8 cellular contexts compared by ENCODE assay signal in genomic region chr12:104201238-104202001, GRCh38. TPM values are rescaled to one million over a fixed set of nuclear protein-coding genes. Genes with fewer than 3 reads are reported as not detected.
A peak's percentile ranks its signal among the peaks of the same experiment; 100 is the strongest.
DNase-seq lines count a peak whose midpoint lies in the region; ATAC-seq, FAIRE-seq and TF ChIP-seq lines count a peak whose summit lies in the region.

No MANE protein-coding gene starts in this region.

- no peaks in the 10 kb centered on the region for H4K20me1 ChIP-seq in mammary epithelial cell (ENCODE audit: insufficient read depth, low read length)

- BruUV-seq in mammary epithelial cell (replicated peaks; lab: Mats Ljungman, UMichigan) = no TSS peak

- peak; percentile 90 to 93 for TF ChIP-seq CTCF in mammary epithelial cell (conservative IDR thresholded peaks at IDR 0.05 in 1 of 2, IDR thresholded peaks at IDR 0.05 in 1 of 2; ENCODE audit: extremely low read depth in 1 of 2, insufficient read depth in 1 of 2, low read depth in 1 of 2, low read length in 2 of 2)

- dilution Hi-C loops in mammary epithelial cell (cut with HindIII; ENCODE audit: low sequenced_read_pairs) = no loop called here

- peaks cover 4% of the 10 kb centered on the region for H3K9me3 ChIP-seq in mammary epithelial cell (replicated peaks; ENCODE audit: insufficient read depth, low read length)

- in situ Hi-C loops in mammary epithelial cell (cut with MboI; ENCODE audit: low sequenced_read_pairs in 2 of 2) = loop anchor here in 1 of 2 donors (10.0 kb wide), 1 partner anchor 153 kb away; no protein-coding TSS in a partner anchor

- intact Hi-C loops in mammary epithelial cell (cut with micrococcal nuclease) = loop anchor here (1.0 to 10.0 kb wide), 11 partner anchors 87 to 1181 kb away; partner anchors contain the start of genes EID3 and GLT8D2

- DNase-seq in stimulated activated CD4-positive, alpha-beta T cell treated with anti-CD3 and anti-CD28 coated beads, Interleukin-12 subunit alpha, Interleukin-12 subunit beta, amount 100 ng/mL, for 24 hours (ENCODE audit: low read depth in 2 of 2) = peak; percentile 15 to 16
- DNase-seq in stimulated activated CD4-positive, alpha-beta T cell treated with anti-CD3 and anti-CD28 coated beads, Interleukin-12 subunit alpha, Interleukin-12 subunit beta, amount 100 ng/mL, for 4 hours = no peak
- DNase-seq in NCI-H2029 treated with DMSO at 0.1 percent for 48 hours (lab: John Stamatoyannopoulos, UW) (peak; percentile 43), mammary epithelial cell (peak; percentile 41), islet precursor cell (peak; percentile 83)
- DNase-seq in stimulated activated CD4-positive, alpha-beta T cell treated with anti-CD3 and anti-CD28 coated beads, TNF-alpha, amount 100 ng/mL, for 48 hours (ENCODE audit: low read depth in 3 of 3) = peak in 2 of 3 donors; percentile 18 to 21

- no peak overlapping the region for H3K4me3 ChIP-seq in mammary epithelial cell (replicated peaks in 1 of 3; ENCODE audit: insufficient read depth in 1 of 3, low read depth in 2 of 3, low read length in 3 of 3)

- no peak overlapping the region for H3K27ac ChIP-seq in mammary epithelial cell (ENCODE audit: insufficient read depth, low read depth, low read length)

- no peaks in the 10 kb centered on the region for H3K79me2 ChIP-seq in mammary epithelial cell (ENCODE audit: insufficient read depth, low read length)

- H3K4me2 ChIP-seq in mammary epithelial cell (ENCODE audit: insufficient read depth, low read depth, low read length) = no peak overlapping the region

- FAIRE-seq in TTC549 (lab: Jason Lieb, UNC) = peak; percentile 9

- no peak overlapping the region for H3K9ac ChIP-seq in mammary epithelial cell (ENCODE audit: insufficient read depth, low read length)

- ATAC-seq in GM21526 (IDR thresholded peaks at IDR 0.05; ENCODE audit: low FRiP score, unreplicated experiment) = no peak

- H3K36me3 ChIP-seq in mammary epithelial cell (ENCODE audit: insufficient read depth, low read length) = no peaks in the 10 kb centered on the region

- WGBS in mammary epithelial cell (ENCODE audit: low coverage, missing lambda C conversion rate) = 61% methylated on average over 3 of the region's 3 CpGs

- no peaks in the 10 kb centered on the region for H3K27me3 ChIP-seq in mammary epithelial cell (ENCODE audit: insufficient read depth, low read length)

- no peak overlapping the region for H2AFZ ChIP-seq in mammary epithelial cell (ENCODE audit: low read depth, low read length)

- CTCF ChIA-PET in mammary epithelial cell (lab: Charles Lee; ENCODE audit: low non-redundant PET) = no interaction called here

- H3K4me1 ChIP-seq in mammary epithelial cell (ENCODE audit: insufficient read depth, low read length) = no peaks in the 10 kb centered on the region

RNA-seq across cellular contexts. Expression of gene TXNRD1, which starts 14.2 kb away (rescaled TPM):
- total RNA-seq in mammary epithelial cell = 100 to 1,000 TPM; 148 to 150 TPM
- 71.8 TPM for polyA plus RNA-seq in mammary epithelial cell
- 73.3 TPM for polyA minus RNA-seq in mammary epithelial cell
